Comparison of ENCODE assay signal across 1 cellular context in the genomic region with DNA sequence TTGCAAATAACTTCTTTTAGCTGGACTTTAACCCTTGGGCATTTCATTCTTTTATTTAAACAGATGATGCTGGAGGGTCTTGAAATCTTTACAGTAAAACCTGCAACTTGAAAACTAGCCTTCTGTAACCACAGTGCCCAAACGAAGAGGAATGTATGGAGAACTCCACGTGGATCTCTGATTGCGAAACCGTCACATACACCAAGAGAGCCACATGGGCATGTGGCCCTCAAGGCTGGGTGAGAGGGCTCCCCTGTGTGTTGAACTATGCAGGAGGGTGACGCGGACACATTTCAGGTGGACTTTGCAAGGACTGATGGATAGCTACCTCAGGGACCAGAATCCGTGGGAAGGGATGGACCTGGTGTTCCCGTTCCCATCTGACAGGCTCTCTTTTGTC.
TF ChIP-seq lines count a peak whose summit lies in the region.

No MANE protein-coding gene starts in this region.

TF ChIP-seq in IMR-90, 13 proteins besides CTCF, POLR2A, EP300 and RAD21:
- TF ChIP-seq CEBPB (IDR thresholded peaks at IDR 0.05; ENCODE audit: low read depth, low read length) (peak; percentile 79), MXI1 (IDR thresholded peaks at IDR 0.05; ENCODE audit: borderline replicate concordance, low read depth, low read length) (no peak)
